In the genomic region with DNA sequence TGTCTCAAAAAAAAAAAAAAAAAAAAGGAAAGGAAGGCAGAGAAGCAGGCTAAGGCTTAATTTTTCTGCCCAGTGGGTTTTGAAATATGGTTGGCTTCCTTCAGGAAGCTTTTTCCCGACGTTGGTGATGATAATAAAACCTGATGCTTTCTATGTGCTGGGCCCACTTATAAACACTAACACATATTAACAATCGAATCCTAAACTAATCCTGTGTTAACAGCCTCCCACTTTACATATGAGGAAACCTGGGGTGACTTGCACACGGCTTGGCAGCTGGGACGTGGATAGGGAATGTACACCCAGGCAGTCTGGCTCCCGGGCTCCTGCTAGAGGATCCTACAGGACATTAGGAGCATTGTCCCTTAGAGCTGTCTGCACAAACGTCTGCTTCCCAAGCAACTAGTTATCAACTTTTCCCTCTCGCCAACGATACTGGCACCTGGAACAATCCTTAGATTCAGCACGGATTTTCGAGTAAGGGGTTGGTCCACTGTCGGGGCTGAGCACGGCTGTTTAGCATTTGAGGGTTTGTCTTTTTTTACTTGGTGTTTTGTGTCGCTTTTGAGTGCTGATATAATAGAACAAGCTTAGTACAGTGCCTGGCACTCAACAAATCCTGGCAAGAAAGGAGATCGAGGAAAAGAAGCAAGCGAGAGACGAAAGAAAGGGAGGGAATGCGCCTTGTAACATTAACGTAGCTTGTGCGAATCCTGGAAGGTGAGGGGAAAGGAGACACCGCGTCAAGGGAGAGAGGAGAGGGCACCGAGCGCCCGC, we compare ENCODE assay signal across 1 cellular context.
TF ChIP-seq lines count a peak whose summit lies in the region.

No MANE protein-coding gene starts in this region.

TF ChIP-seq in HepG2, 621 proteins besides CTCF, POLR2A, EP300 and RAD21 (continued from another document and continues in another):
- TF ChIP-seq MIER2 (CRISPR knock-in tag; IDR thresholded peaks at IDR 0.05) (0 out of 2 replicates have a peak, but pooled peaks have one; percentile 21), HOXA9 (CRISPR knock-in tag; IDR thresholded peaks at IDR 0.05; ENCODE audit: borderline replicate concordance) (peak; percentile 46; the same call in 1 of the 2 replicates), ZNF766 (CRISPR knock-in tag; IDR thresholded peaks at IDR 0.05; ENCODE audit: borderline replicate concordance) (no peak), PHF5A (CRISPR knock-in tag; IDR thresholded peaks at IDR 0.05; ENCODE audit: low read depth, unreplicated experiment) (peak; percentile 79), FOXA3 (CRISPR knock-in tag; IDR thresholded peaks at IDR 0.05) (peak; percentile 10; the same call in 1 of the 2 replicates), CREB1 (IDR thresholded peaks at IDR 0.05) (peak; percentile 67), CREB1 (CRISPR knock-in tag; IDR thresholded peaks at IDR 0.05) (no peak), HHEX (CRISPR knock-in tag; IDR thresholded peaks at IDR 0.05) (no peak), PAWR (CRISPR knock-in tag; IDR thresholded peaks at IDR 0.05; ENCODE audit: borderline replicate concordance) (no peak), KLF16 (CRISPR knock-in tag; IDR thresholded peaks at IDR 0.05) (no peak; a peak in 1 of 4 replicates), SETDB1 (CRISPR knock-in tag; IDR thresholded peaks at IDR 0.05; ENCODE audit: borderline replicate concordance) (no peak), HNRNPL (IDR thresholded peaks at IDR 0.05; ENCODE audit: low read depth, low read length) (no peak), ZNF891 (CRISPR knock-in tag; IDR thresholded peaks at IDR 0.05) (no peak; the same call in 1 of the 2 replicates), ZIK1 (CRISPR knock-in tag; IDR thresholded peaks at IDR 0.05; ENCODE audit: borderline replicate concordance, low read depth) (no peak), SMAD9 (CRISPR knock-in tag; IDR thresholded peaks at IDR 0.05) (0 out of 2 replicates have a peak, but pooled peaks have one; percentile 75), SIX1 (CRISPR knock-in tag; IDR thresholded peaks at IDR 0.05; ENCODE audit: borderline replicate concordance) (no peak), RARG (CRISPR knock-in tag; IDR thresholded peaks at IDR 0.05; ENCODE audit: low read depth) (peak; percentile 41; the same call in 1 of the 2 replicates), PRPF4 (IDR thresholded peaks at IDR 0.05; ENCODE audit: low read depth, low read length, poor library complexity, severe bottlenecking) (no peak), ERF (CRISPR knock-in tag; IDR thresholded peaks at IDR 0.05) (peak; percentile 38), FIP1L1 (IDR thresholded peaks at IDR 0.05; ENCODE audit: borderline replicate concordance, insufficient read depth, low read depth, low read length) (no peak), ELF1 (CRISPR knock-in tag; IDR thresholded peaks at IDR 0.05) (peak; percentile 35; the same call in 1 of the 2 replicates)
- TF ChIP-seq, protein P1, sequence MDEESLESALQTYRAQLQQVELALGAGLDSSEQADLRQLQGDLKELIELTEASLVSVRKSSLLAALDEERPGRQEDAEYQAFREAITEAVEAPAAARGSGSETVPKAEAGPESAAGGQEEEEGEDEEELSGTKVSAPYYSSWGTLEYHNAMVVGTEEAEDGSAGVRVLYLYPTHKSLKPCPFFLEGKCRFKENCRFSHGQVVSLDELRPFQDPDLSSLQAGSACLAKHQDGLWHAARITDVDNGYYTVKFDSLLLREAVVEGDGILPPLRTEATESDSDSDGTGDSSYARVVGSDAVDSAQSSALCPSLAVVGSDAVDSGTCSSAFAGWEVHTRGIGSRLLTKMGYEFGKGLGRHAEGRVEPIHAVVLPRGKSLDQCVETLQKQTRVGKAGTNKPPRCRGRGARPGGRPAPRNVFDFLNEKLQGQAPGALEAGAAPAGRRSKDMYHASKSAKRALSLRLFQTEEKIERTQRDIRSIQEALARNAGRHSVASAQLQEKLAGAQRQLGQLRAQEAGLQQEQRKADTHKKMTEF (CRISPR knock-in tag; IDR thresholded peaks at IDR 0.05), result no peak; the same call in 1 of the 2 replicates
- TF ChIP-seq, protein P2, sequence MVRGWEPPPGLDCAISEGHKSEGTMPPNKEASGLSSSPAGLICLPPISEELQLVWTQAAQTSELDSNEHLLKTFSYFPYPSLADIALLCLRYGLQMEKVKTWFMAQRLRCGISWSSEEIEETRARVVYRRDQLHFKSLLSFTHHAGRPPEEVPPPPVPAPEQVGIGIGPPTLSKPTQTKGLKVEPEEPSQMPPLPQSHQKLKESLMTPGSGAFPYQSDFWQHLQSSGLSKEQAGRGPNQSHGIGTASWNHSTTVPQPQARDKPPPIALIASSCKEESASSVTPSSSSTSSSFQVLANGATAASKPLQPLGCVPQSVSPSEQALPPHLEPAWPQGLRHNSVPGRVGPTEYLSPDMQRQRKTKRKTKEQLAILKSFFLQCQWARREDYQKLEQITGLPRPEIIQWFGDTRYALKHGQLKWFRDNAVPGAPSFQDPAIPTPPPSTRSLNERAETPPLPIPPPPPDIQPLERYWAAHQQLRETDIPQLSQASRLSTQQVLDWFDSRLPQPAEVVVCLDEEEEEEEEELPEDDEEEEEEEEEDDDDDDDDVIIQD (CRISPR knock-in tag; IDR thresholded peaks at IDR 0.05; ENCODE audit: low read depth), result no peak
- TF ChIP-seq, protein P3, sequence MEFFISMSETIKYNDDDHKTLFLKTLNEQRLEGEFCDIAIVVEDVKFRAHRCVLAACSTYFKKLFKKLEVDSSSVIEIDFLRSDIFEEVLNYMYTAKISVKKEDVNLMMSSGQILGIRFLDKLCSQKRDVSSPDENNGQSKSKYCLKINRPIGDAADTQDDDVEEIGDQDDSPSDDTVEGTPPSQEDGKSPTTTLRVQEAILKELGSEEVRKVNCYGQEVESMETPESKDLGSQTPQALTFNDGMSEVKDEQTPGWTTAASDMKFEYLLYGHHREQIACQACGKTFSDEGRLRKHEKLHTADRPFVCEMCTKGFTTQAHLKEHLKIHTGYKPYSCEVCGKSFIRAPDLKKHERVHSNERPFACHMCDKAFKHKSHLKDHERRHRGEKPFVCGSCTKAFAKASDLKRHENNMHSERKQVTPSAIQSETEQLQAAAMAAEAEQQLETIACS (CRISPR knock-in tag; IDR thresholded peaks at IDR 0.05), result no peak
- TF ChIP-seq, protein P4, sequence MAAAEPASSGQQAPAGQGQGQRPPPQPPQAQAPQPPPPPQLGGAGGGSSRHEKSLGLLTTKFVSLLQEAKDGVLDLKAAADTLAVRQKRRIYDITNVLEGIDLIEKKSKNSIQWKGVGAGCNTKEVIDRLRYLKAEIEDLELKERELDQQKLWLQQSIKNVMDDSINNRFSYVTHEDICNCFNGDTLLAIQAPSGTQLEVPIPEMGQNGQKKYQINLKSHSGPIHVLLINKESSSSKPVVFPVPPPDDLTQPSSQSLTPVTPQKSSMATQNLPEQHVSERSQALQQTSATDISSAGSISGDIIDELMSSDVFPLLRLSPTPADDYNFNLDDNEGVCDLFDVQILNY (CRISPR knock-in tag; conservative IDR thresholded peaks at IDR 0.05), result no peak
- TF ChIP-seq, protein P5, sequence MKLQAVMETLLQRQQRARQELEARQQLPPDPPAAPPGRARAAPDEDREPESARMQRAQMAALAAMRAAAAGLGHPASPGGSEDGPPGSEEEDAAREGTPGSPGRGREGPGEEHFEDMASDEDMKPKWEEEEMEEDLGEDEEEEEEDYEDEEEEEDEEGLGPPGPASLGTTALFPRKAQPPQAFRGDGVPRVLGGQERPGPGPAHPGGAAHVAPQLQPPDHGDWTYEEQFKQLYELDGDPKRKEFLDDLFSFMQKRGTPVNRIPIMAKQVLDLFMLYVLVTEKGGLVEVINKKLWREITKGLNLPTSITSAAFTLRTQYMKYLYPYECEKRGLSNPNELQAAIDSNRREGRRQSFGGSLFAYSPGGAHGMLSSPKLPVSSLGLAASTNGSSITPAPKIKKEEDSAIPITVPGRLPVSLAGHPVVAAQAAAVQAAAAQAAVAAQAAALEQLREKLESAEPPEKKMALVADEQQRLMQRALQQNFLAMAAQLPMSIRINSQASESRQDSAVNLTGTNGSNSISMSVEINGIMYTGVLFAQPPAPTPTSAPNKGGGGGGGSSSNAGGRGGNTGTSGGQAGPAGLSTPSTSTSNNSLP (IDR thresholded peaks at IDR 0.05; ENCODE audit: low read depth, low read length), result no peak
- TF ChIP-seq, protein P6, sequence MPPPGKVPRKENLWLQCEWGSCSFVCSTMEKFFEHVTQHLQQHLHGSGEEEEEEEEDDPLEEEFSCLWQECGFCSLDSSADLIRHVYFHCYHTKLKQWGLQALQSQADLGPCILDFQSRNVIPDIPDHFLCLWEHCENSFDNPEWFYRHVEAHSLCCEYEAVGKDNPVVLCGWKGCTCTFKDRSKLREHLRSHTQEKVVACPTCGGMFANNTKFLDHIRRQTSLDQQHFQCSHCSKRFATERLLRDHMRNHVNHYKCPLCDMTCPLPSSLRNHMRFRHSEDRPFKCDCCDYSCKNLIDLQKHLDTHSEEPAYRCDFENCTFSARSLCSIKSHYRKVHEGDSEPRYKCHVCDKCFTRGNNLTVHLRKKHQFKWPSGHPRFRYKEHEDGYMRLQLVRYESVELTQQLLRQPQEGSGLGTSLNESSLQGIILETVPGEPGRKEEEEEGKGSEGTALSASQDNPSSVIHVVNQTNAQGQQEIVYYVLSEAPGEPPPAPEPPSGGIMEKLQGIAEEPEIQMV (CRISPR knock-in tag; IDR thresholded peaks at IDR 0.05; ENCODE audit: low read depth), result peak; percentile 59; the same call in 1 of the 2 replicates
- TF ChIP-seq, protein P7, sequence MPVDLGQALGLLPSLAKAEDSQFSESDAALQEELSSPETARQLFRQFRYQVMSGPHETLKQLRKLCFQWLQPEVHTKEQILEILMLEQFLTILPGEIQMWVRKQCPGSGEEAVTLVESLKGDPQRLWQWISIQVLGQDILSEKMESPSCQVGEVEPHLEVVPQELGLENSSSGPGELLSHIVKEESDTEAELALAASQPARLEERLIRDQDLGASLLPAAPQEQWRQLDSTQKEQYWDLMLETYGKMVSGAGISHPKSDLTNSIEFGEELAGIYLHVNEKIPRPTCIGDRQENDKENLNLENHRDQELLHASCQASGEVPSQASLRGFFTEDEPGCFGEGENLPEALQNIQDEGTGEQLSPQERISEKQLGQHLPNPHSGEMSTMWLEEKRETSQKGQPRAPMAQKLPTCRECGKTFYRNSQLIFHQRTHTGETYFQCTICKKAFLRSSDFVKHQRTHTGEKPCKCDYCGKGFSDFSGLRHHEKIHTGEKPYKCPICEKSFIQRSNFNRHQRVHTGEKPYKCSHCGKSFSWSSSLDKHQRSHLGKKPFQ (CRISPR knock-in tag; IDR thresholded peaks at IDR 0.05; ENCODE audit: insufficient replicate concordance), result no peak
- TF ChIP-seq, protein P8, sequence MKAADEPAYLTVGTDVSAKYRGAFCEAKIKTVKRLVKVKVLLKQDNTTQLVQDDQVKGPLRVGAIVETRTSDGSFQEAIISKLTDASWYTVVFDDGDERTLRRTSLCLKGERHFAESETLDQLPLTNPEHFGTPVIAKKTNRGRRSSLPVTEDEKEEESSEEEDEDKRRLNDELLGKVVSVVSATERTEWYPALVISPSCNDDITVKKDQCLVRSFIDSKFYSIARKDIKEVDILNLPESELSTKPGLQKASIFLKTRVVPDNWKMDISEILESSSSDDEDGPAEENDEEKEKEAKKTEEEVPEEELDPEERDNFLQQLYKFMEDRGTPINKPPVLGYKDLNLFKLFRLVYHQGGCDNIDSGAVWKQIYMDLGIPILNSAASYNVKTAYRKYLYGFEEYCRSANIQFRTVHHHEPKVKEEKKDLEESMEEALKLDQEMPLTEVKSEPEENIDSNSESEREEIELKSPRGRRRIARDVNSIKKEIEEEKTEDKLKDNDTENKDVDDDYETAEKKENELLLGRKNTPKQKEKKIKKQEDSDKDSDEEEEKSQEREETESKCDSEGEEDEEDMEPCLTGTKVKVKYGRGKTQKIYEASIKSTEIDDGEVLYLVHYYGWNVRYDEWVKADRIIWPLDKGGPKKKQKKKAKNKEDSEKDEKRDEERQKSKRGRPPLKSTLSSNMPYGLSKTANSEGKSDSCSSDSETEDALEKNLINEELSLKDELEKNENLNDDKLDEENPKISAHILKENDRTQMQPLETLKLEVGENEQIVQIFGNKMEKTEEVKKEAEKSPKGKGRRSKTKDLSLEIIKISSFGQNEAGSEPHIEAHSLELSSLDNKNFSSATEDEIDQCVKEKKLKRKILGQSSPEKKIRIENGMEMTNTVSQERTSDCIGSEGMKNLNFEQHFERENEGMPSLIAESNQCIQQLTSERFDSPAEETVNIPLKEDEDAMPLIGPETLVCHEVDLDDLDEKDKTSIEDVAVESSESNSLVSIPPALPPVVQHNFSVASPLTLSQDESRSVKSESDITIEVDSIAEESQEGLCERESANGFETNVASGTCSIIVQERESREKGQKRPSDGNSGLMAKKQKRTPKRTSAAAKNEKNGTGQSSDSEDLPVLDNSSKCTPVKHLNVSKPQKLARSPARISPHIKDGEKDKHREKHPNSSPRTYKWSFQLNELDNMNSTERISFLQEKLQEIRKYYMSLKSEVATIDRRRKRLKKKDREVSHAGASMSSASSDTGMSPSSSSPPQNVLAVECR (CRISPR knock-in tag; IDR thresholded peaks at IDR 0.05; ENCODE audit: borderline replicate concordance), result no peak
- TF ChIP-seq, protein P9, sequence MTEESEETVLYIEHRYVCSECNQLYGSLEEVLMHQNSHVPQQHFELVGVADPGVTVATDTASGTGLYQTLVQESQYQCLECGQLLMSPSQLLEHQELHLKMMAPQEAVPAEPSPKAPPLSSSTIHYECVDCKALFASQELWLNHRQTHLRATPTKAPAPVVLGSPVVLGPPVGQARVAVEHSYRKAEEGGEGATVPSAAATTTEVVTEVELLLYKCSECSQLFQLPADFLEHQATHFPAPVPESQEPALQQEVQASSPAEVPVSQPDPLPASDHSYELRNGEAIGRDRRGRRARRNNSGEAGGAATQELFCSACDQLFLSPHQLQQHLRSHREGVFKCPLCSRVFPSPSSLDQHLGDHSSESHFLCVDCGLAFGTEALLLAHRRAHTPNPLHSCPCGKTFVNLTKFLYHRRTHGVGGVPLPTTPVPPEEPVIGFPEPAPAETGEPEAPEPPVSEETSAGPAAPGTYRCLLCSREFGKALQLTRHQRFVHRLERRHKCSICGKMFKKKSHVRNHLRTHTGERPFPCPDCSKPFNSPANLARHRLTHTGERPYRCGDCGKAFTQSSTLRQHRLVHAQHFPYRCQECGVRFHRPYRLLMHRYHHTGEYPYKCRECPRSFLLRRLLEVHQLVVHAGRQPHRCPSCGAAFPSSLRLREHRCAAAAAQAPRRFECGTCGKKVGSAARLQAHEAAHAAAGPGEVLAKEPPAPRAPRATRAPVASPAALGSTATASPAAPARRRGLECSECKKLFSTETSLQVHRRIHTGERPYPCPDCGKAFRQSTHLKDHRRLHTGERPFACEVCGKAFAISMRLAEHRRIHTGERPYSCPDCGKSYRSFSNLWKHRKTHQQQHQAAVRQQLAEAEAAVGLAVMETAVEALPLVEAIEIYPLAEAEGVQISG (CRISPR knock-in tag; IDR thresholded peaks at IDR 0.05), result no peak
- TF ChIP-seq, protein P10, sequence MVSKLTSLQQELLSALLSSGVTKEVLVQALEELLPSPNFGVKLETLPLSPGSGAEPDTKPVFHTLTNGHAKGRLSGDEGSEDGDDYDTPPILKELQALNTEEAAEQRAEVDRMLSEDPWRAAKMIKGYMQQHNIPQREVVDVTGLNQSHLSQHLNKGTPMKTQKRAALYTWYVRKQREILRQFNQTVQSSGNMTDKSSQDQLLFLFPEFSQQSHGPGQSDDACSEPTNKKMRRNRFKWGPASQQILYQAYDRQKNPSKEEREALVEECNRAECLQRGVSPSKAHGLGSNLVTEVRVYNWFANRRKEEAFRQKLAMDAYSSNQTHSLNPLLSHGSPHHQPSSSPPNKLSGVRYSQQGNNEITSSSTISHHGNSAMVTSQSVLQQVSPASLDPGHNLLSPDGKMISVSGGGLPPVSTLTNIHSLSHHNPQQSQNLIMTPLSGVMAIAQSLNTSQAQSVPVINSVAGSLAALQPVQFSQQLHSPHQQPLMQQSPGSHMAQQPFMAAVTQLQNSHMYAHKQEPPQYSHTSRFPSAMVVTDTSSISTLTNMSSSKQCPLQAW (CRISPR knock-in tag; IDR thresholded peaks at IDR 0.05), result peak; percentile 37; the same call in 1 of the 2 replicates
